19 cellular contexts compared by ENCODE assay signal in the genomic region with DNA sequence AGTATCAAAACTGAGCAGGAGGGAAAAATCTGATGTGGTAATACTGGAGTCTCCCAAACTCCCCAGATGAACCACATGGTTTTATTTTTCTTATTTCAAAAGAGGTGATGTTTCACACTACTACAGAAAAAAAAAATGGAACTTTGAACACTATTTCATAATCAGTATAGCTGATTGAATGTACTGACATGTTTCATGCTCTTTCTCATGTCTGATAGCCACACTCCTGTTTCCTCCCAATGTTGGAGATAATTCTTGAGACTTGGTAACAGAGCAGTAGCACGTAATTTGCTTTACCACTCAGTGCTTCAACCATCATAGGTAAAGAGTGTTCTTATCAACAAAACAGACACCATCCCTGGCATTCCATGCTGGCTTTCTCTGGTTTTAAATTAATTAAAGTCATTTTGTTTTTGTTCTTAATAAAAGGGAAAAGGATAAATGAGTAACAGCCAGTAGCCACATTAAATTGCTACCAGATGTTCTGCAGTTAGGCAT.
A peak's percentile ranks its signal among the peaks of the same experiment; 100 is the strongest.
DNase-seq lines count a peak whose midpoint lies in the region; TF ChIP-seq lines count a peak whose summit lies in the region.
"Had no signal": no experiment of that assay in that cellular context is flagged by ENCODE, and none has a peak within 500 bp of the region (broad histone marks: within the 10 kb centered on the region; RNA-seq: fewer than 3 reads in every experiment).

No MANE protein-coding gene starts in this region.

- no peak overlapping the region for H2AFZ ChIP-seq in fibroblast of lung (ENCODE audit: low read length)

- H3K4me1 ChIP-seq in SJSA1 (replicated peaks) (peaks cover 19% of the 10 kb centered on the region), fibroblast of lung (ENCODE audit: control insufficient read depth, extremely low read depth, insufficient read depth, low read length) (peaks cover 16% of the 10 kb centered on the region)
- H3K4me1 ChIP-seq: left lung, testis had no signal

- H3K4me2 ChIP-seq in fibroblast of lung (ENCODE audit: extremely low read depth, insufficient read depth, low read length) = no peak overlapping the region

- no peaks in the 10 kb centered on the region for H4K20me1 ChIP-seq in fibroblast of lung (ENCODE audit: control insufficient read depth, extremely low read depth, insufficient read depth, low read length)

- H3K36me3 Mint-ChIP-seq in activated naive CD8-positive, alpha-beta T cell treated with anti-CD3 and anti-CD28 coated beads for 36 hours = no peaks in the 10 kb centered on the region
- H3K36me3 Mint-ChIP-seq: activated naive CD4-positive, alpha-beta T cell treated with anti-CD3 and anti-CD28 coated beads, Interleukin-2, amount 50 U/mL, for 24 hours; CD14-positive monocyte had no signal

- no peak overlapping the region for H3K4me3 ChIP-seq in SJSA1
- H3K4me3 ChIP-seq in fibroblast of lung (replicated peaks in 1 of 4; ENCODE audit: control extremely low read depth in 1 of 4, insufficient read depth in 1 of 4, low read depth in 3 of 4, low read length in 4 of 4) = no peak overlapping the region
- H3K4me3 ChIP-seq: cardiac muscle cell, K562, left lung, ovary, skin epidermis, testis had no signal

- H3K27me3 ChIP-seq in SJSA1 (replicated peaks) (no peaks in the 10 kb centered on the region), fibroblast of lung (ENCODE audit: control insufficient read depth, insufficient read depth, low read length) (no peaks in the 10 kb centered on the region)
- H3K27me3 ChIP-seq: cardiac muscle cell, left lung, ovary, testis had no signal

- H3K36me3 ChIP-seq in SJSA1 = no peaks in the 10 kb centered on the region
- no peaks in the 10 kb centered on the region for H3K36me3 ChIP-seq in fibroblast of lung (ENCODE audit: control insufficient read depth, insufficient read depth, low read length)
- H3K36me3 ChIP-seq: cardiac muscle cell, left lung, ovary had no signal

- no peaks in the 10 kb centered on the region for H3K79me2 ChIP-seq in fibroblast of lung (ENCODE audit: control insufficient read depth, insufficient read depth, low read length)

- H3K9me3 Mint-ChIP-seq in activated naive CD8-positive, alpha-beta T cell treated with anti-CD3 and anti-CD28 coated beads for 36 hours = no peaks in the 10 kb centered on the region
- H3K9me3 Mint-ChIP-seq: activated CD4-positive, alpha-beta T cell treated with anti-CD3 and anti-CD28 coated beads, Interleukin-2, amount 10 ng/mL, durations not matched to agents 24 days and 14 days had no signal

- TF ChIP-seq CTCF in fibroblast of lung (conservative IDR thresholded peaks at IDR 0.05 in 1 of 2, IDR thresholded peaks at IDR 0.05 in 1 of 2; ENCODE audit: low read depth in 1 of 2, low read length in 2 of 2) = no peak

- H3K9ac ChIP-seq in fibroblast of lung (ENCODE audit: insufficient read depth, low read length) = no peak overlapping the region

- H3K27me3 Mint-ChIP-seq in activated naive CD8-positive, alpha-beta T cell treated with anti-CD3 and anti-CD28 coated beads for 36 hours = no peaks in the 10 kb centered on the region
- H3K27me3 Mint-ChIP-seq: activated CD4-positive, alpha-beta T cell treated with anti-CD3 and anti-CD28 coated beads, Interleukin-2, amount 10 ng/mL, durations not matched to agents 24 days and 14 days; activated naive CD4-positive, alpha-beta T cell treated with anti-CD3 and anti-CD28 coated beads, Interleukin-2, amount 50 U/mL, for 24 hours had no signal

- H3K27ac ChIP-seq in SJSA1 = peak overlapping the region; percentile 14; the same call in 1 of the 2 replicates
- H3K27ac ChIP-seq in fibroblast of lung (ENCODE audit: insufficient read depth, low read length) = peak overlapping the region; percentile 72
- H3K27ac ChIP-seq: cardiac muscle cell, left lung, ovary, testis had no signal

- H3K27ac Mint-ChIP-seq in activated naive CD8-positive, alpha-beta T cell treated with anti-CD3 and anti-CD28 coated beads for 36 hours = no peak overlapping the region
- H3K27ac Mint-ChIP-seq: activated CD4-positive, alpha-beta T cell treated with anti-CD3 and anti-CD28 coated beads, Interleukin-2, amount 10 ng/mL, durations not matched to agents 24 days and 14 days; activated naive CD4-positive, alpha-beta T cell treated with anti-CD3 and anti-CD28 coated beads, Interleukin-2, amount 50 U/mL, for 24 hours had no signal

- H3K9me3 ChIP-seq in SJSA1 (replicated peaks) (no peaks in the 10 kb centered on the region), fibroblast of lung (ENCODE audit: control insufficient read depth, insufficient read depth, low read depth, low read length) (no peaks in the 10 kb centered on the region)
- H3K9me3 ChIP-seq: left lung, ovary, testis had no signal

- DNase-seq in GM03348 (ENCODE audit: low spot score) = peak; percentile 37
- DNase-seq in SJSA1 (ENCODE audit: low read depth in 1 of 2, low spot score in 2 of 2) = no peak
- peak; percentile 22 to 70 for DNase-seq in fibroblast of lung (ENCODE audit: low read depth in 2 of 2)
- peak; percentile 82 for DNase-seq in stromal cell of bone marrow (ENCODE audit: low read depth)
- DNase-seq in activated naive CD8-positive, alpha-beta T cell treated with anti-CD3 and anti-CD28 coated beads for 36 hours = no peak
- no peak for DNase-seq in HK-2 (ENCODE audit: unreplicated experiment)
- no peak for DNase-seq in NCI-H2196 (lab: John Stamatoyannopoulos, UW; ENCODE audit: unreplicated experiment)
- DNase-seq: activated CD4-positive, alpha-beta T cell treated with anti-CD3 and anti-CD28 coated beads, Interleukin-2, amount 10 ng/mL, durations not matched to agents 24 days and 14 days; activated T-cell treated with anti-CD3 and anti-CD28 coated beads, Interleukin-2, amount 50 U/mL, for 1 hour; left lung; NCI-H2171 treated with DMSO at 0.1 percent for 48 hours; ovary; stimulated activated CD4-positive, alpha-beta T cell treated with anti-CD3 and anti-CD28 coated beads, Interleukin-4, amount 100 ng/mL, for 4 hours; testis had no signal

- no peaks in the 10 kb centered on the region for H3K4me1 Mint-ChIP-seq in activated naive CD8-positive, alpha-beta T cell treated with anti-CD3 and anti-CD28 coated beads for 36 hours
- H3K4me1 Mint-ChIP-seq: activated CD4-positive, alpha-beta T cell treated with anti-CD3 and anti-CD28 coated beads, Interleukin-2, amount 10 ng/mL, durations not matched to agents 24 days and 14 days; activated naive CD4-positive, alpha-beta T cell treated with anti-CD3 and anti-CD28 coated beads, Interleukin-2, amount 50 U/mL, for 24 hours had no signal

- H3K4me3 Mint-ChIP-seq in activated naive CD8-positive, alpha-beta T cell treated with anti-CD3 and anti-CD28 coated beads for 36 hours = no peak overlapping the region
- H3K4me3 Mint-ChIP-seq: activated CD4-positive, alpha-beta T cell treated with anti-CD3 and anti-CD28 coated beads, Interleukin-2, amount 10 ng/mL, durations not matched to agents 24 days and 14 days; activated naive CD4-positive, alpha-beta T cell treated with anti-CD3 and anti-CD28 coated beads, Interleukin-2, amount 50 U/mL, for 24 hours; CD14-positive monocyte had no signal

Comparison
In these comparisons a context has a peak if more than half of its experiments do, and no peak if none do; other contexts are left out.
1. DNase-seq: peak in GM03348 (single experiment), fibroblast of lung (2 of 2) and stromal cell of bone marrow (single experiment); none in SJSA1 (0 of 2), activated naive CD8-positive, alpha-beta T cell treated with anti-CD3 and anti-CD28 coated beads for 36 hours (single experiment), HK-2 (single experiment) and NCI-H2196 (single experiment).